14 cellular contexts compared by ENCODE assay signal in the genomic region with DNA sequence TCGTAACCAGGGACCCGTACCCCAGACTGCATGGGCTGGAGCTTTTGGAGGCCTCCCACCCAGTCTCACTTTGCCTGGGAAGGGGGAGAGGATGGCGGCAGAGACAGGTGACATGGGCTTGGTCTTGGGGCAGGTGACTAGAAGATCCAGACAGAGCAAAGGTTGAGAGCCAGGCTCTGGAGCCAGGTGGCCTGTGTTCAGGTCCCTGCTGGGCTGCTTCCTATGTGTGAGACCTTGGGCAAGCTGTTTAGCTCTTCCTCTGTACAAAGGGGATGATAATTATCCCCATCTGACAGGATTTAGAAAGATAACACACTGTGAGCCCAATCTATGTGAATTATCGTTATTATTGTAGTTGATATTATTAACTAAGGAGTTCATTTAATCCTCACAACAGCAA. TPM values are rescaled to one million over a fixed set of nuclear protein-coding genes. Genes with fewer than 3 reads are reported as not detected.
A peak's percentile ranks its signal among the peaks of the same experiment; 100 is the strongest.
DNase-seq lines count a peak whose midpoint lies in the region; ATAC-seq and TF ChIP-seq lines count a peak whose summit lies in the region.
"Had no signal": no experiment of that assay in that cellular context is flagged by ENCODE, and none has a peak within 500 bp of the region (broad histone marks: within the 10 kb centered on the region; RNA-seq: fewer than 3 reads in every experiment).

No MANE protein-coding gene starts in this region.

- no peaks in the 10 kb centered on the region for H3K27me3 Mint-ChIP-seq in chondrocyte (ENCODE audit: low read depth)
- peaks cover 2% of the 10 kb centered on the region for H3K27me3 Mint-ChIP-seq in nephron progenitor cell (ENCODE audit: low read depth, poor library complexity)
- no peaks in the 10 kb centered on the region for H3K27me3 Mint-ChIP-seq in type B pancreatic cell

- ATAC-seq in HG03521 (IDR thresholded peaks at IDR 0.05; ENCODE audit: unreplicated experiment): no peak

- H3K4me1 Mint-ChIP-seq in chondrocyte (ENCODE audit: low read depth) (peaks cover 81% of the 10 kb centered on the region), nephron progenitor cell (peaks cover 74% of the 10 kb centered on the region), type B pancreatic cell (ENCODE audit: unreplicated experiment) (peaks cover 77% of the 10 kb centered on the region)

- H3K9me3 Mint-ChIP-seq in chondrocyte (ENCODE audit: low read depth) (no peaks in the 10 kb centered on the region), nephron progenitor cell (no peaks in the 10 kb centered on the region), type B pancreatic cell (no peaks in the 10 kb centered on the region)

- H3K27ac Mint-ChIP-seq in chondrocyte (ENCODE audit: unreplicated experiment) (peak overlapping the region; percentile 89), nephron progenitor cell (peak overlapping the region; percentile 86), type B pancreatic cell (peak overlapping the region; percentile 77)

- TF ChIP-seq CTCF in chondrocyte (IDR thresholded peaks at IDR 0.05): no peak
- no peak for TF ChIP-seq CTCF in nephron progenitor cell (IDR thresholded peaks at IDR 0.05)
- TF ChIP-seq CTCF in type B pancreatic cell (conservative IDR thresholded peaks at IDR 0.05): no peak

- no peak overlapping the region for H3K4me3 Mint-ChIP-seq in chondrocyte (ENCODE audit: unreplicated experiment)
- no peak overlapping the region for H3K4me3 Mint-ChIP-seq in nephron progenitor cell
- peak overlapping the region; percentile 39 for H3K4me3 Mint-ChIP-seq in type B pancreatic cell

- H3K36me3 Mint-ChIP-seq in chondrocyte (ENCODE audit: low read depth) (peaks cover 2% of the 10 kb centered on the region), nephron progenitor cell (ENCODE audit: low read depth) (peaks cover 21% of the 10 kb centered on the region), type B pancreatic cell (peaks cover 13% of the 10 kb centered on the region)

- DNase-seq in NCI-H69 (lab: John Stamatoyannopoulos, UW) (peak; percentile 53), chondrocyte (ENCODE audit: low spot score) (no peak), nephron progenitor cell (no peak), type B pancreatic cell (ENCODE audit: extremely low spot score, unreplicated experiment) (no peak), germinal center (ENCODE audit: low spot score) (no peak)
- no peak for DNase-seq in activated effector memory CD4-positive, alpha-beta T cell treated with anti-CD3 and anti-CD28 coated beads, Interleukin-2, amount 50 U/mL, for 16 hours
- DNase-seq: activated T-cell treated with anti-CD3 and anti-CD28 coated beads, Interleukin-2, amount 50 U/mL, for 48 hours; kidney; NCI-H1092 treated with DMSO at 0.1 percent for 48 hours; NCI-H524 treated with DMSO at 0.1 percent for 48 hours; ovary; stimulated activated CD4-positive, alpha-beta T cell treated with anti-CD3 and anti-CD28 coated beads, Interleukin-1b, Interleukin-23, amount 100 ng/mL, for 48 hours; stimulated activated naive CD4-positive, alpha-beta T cell had no signal

RNA-seq across cellular contexts. Expression of gene NDST1, which starts 16.1 kb away (rescaled TPM):
- total RNA-seq in chondrocyte (223 to 229 TPM (median 228 TPM) in 3 replicates), type B pancreatic cell (ENCODE audit: low replicate concordance) (96.5 and 101 TPM in 2 replicates)

RNA-seq across cellular contexts. Expression of gene RPS14, which starts 42.3 kb away (rescaled TPM):
- 1,092 to 1,234 TPM (median 1,121 TPM) in 3 replicates for total RNA-seq in chondrocyte
- 2,469 and 2,543 TPM in 2 replicates for total RNA-seq in type B pancreatic cell (ENCODE audit: low replicate concordance)
